In genomic region chr4:145861331-145862318, GRCh38 we compare ENCODE assay signal across 1 cellular context.
TF ChIP-seq lines count a peak whose summit lies in the region.

No MANE protein-coding gene starts in this region.

TF ChIP-seq in GM23338, 12 proteins besides CTCF, POLR2A, EP300 and RAD21 (continued from another document):
- TF ChIP-seq ZNF462 (CRISPR knock-in tag; IDR thresholded peaks at IDR 0.05) (no peak), REST (IDR thresholded peaks at IDR 0.05; ENCODE audit: unreplicated experiment) (no peak)
